23 cellular contexts compared by ENCODE assay signal in the genomic region with DNA sequence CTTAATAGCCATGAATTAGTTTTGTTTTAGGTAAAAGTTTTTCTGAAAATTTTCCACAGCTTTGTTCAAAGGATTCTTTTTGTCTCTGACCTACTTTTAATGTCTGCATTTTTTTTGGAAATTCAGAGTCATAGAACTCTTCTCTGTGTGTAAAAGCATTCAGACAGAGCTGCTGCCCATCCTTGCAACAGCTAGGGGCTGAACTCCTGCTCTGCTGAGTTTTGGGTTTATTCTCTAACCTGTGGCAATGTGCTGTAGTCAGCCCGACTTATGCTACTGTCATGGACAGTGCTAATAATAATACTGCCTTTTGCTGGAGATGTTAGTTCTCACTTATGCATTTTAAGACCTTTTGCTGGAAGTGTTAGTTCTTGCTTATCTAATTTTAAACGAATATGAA.
"Had no signal": no experiment of that assay in that cellular context is flagged by ENCODE, and none has a peak within 500 bp of the region (broad histone marks: within the 10 kb centered on the region; RNA-seq: fewer than 3 reads in every experiment).

No MANE protein-coding gene starts in this region.

- DNase-seq: effector memory CD8-positive, alpha-beta T cell; esophagus squamous epithelium; foreskin fibroblast; glutamatergic neuron; immature natural killer cell; kidney; left cardiac atrium; mesendoderm; naive B cell; nephron progenitor cell; psoas muscle; retina; right lobe of liver; stimulated activated CD4-positive, alpha-beta T cell treated with anti-CD3 and anti-CD28 coated beads, Interleukin-2, amount 100 ng/mL, for 24 hours; stimulated activated CD4-positive, alpha-beta T cell treated with anti-CD3 and anti-CD28 coated beads, Interleukin-4, amount 100 ng/mL, for 4 hours; stimulated activated naive B cell treated with anti-CD40 and anti-IgM and Interleukin-4, amounts not matched to agents 10 μg/mL and 1 μg/mL and 100 μg/mL, for 72 hours; stimulated activated naive CD8-positive, alpha-beta T cell treated with anti-CD3 and anti-CD28 coated beads, Interleukin-15, amount 100 ng/mL, for 72 hours; transverse colon had no signal

- H3K9me3 ChIP-seq: esophagus squamous epithelium, gastroesophageal sphincter, psoas muscle, right lobe of liver, thoracic aorta, transverse colon had no signal

- H3K27ac Mint-ChIP-seq: dendritic cell treated with granulocyte-macrophage colony-stimulating factor and Interleukin-4, amounts not matched to agents 40 ng/mL and 50 ng/mL, for 4 days; effector memory CD8-positive, alpha-beta T cell; immature natural killer cell; naive B cell; nephron progenitor cell; stimulated activated naive B cell treated with anti-CD40 and anti-IgM and Interleukin-4, amounts not matched to agents 10 μg/mL and 1 μg/mL and 100 μg/mL, for 72 hours; stimulated activated naive CD8-positive, alpha-beta T cell treated with anti-CD3 and anti-CD28 coated beads, Interleukin-15, amount 100 ng/mL, for 72 hours had no signal

- H3K4me3 Mint-ChIP-seq: dendritic cell treated with granulocyte-macrophage colony-stimulating factor and Interleukin-4, amounts not matched to agents 40 ng/mL and 50 ng/mL, for 4 days; effector memory CD8-positive, alpha-beta T cell; immature natural killer cell; naive B cell; nephron progenitor cell; stimulated activated naive B cell treated with anti-CD40 and anti-IgM and Interleukin-4, amounts not matched to agents 10 μg/mL and 1 μg/mL and 100 μg/mL, for 72 hours; stimulated activated naive CD8-positive, alpha-beta T cell treated with anti-CD3 and anti-CD28 coated beads, Interleukin-15, amount 100 ng/mL, for 72 hours had no signal

- H3K4me1 Mint-ChIP-seq: nephron progenitor cell; stimulated activated naive CD8-positive, alpha-beta T cell treated with anti-CD3 and anti-CD28 coated beads, Interleukin-15, amount 100 ng/mL, for 72 hours had no signal

- FAIRE-seq: colon, kidney had no signal

- ATAC-seq: effector memory CD8-positive, alpha-beta T cell; gastroesophageal sphincter; psoas muscle; right lobe of liver; stimulated activated naive B cell treated with anti-CD40 and anti-IgM and Interleukin-4, amounts not matched to agents 10 μg/mL and 1 μg/mL and 100 μg/mL, for 72 hours; stimulated activated naive CD8-positive, alpha-beta T cell treated with anti-CD3 and anti-CD28 coated beads, Interleukin-15, amount 100 ng/mL, for 72 hours had no signal

- H3K4me1 ChIP-seq: right lobe of liver had no signal

- H3K4me3 ChIP-seq: esophagus squamous epithelium, gastroesophageal sphincter, psoas muscle, right lobe of liver, thoracic aorta, transverse colon had no signal

- H3K27ac ChIP-seq: epithelial cell of prostate, esophagus squamous epithelium, psoas muscle, right lobe of liver, thoracic aorta, transverse colon had no signal

- H3K27me3 ChIP-seq: esophagus squamous epithelium, gastroesophageal sphincter, right lobe of liver, transverse colon had no signal

- H3K9me3 Mint-ChIP-seq: dendritic cell treated with granulocyte-macrophage colony-stimulating factor and Interleukin-4, amounts not matched to agents 40 ng/mL and 50 ng/mL, for 4 days; effector memory CD8-positive, alpha-beta T cell; immature natural killer cell; naive B cell; nephron progenitor cell; stimulated activated naive B cell treated with anti-CD40 and anti-IgM and Interleukin-4, amounts not matched to agents 10 μg/mL and 1 μg/mL and 100 μg/mL, for 72 hours; stimulated activated naive CD8-positive, alpha-beta T cell treated with anti-CD3 and anti-CD28 coated beads, Interleukin-15, amount 100 ng/mL, for 72 hours had no signal

- H3K27me3 Mint-ChIP-seq: dendritic cell treated with granulocyte-macrophage colony-stimulating factor and Interleukin-4, amounts not matched to agents 40 ng/mL and 50 ng/mL, for 4 days; effector memory CD8-positive, alpha-beta T cell; naive B cell; stimulated activated naive B cell treated with anti-CD40 and anti-IgM and Interleukin-4, amounts not matched to agents 10 μg/mL and 1 μg/mL and 100 μg/mL, for 72 hours; stimulated activated naive CD8-positive, alpha-beta T cell treated with anti-CD3 and anti-CD28 coated beads, Interleukin-15, amount 100 ng/mL, for 72 hours had no signal
